ENCODE assay signal across 2 cellular contexts in genomic region chr7:84187087-84187805, GRCh38.
TF ChIP-seq lines count a peak whose summit lies in the region.

No MANE protein-coding gene starts in this region.

TF ChIP-seq in GM23338, 12 proteins besides CTCF, POLR2A, EP300 and RAD21 (continued from another document):
- TF ChIP-seq, protein P1, sequence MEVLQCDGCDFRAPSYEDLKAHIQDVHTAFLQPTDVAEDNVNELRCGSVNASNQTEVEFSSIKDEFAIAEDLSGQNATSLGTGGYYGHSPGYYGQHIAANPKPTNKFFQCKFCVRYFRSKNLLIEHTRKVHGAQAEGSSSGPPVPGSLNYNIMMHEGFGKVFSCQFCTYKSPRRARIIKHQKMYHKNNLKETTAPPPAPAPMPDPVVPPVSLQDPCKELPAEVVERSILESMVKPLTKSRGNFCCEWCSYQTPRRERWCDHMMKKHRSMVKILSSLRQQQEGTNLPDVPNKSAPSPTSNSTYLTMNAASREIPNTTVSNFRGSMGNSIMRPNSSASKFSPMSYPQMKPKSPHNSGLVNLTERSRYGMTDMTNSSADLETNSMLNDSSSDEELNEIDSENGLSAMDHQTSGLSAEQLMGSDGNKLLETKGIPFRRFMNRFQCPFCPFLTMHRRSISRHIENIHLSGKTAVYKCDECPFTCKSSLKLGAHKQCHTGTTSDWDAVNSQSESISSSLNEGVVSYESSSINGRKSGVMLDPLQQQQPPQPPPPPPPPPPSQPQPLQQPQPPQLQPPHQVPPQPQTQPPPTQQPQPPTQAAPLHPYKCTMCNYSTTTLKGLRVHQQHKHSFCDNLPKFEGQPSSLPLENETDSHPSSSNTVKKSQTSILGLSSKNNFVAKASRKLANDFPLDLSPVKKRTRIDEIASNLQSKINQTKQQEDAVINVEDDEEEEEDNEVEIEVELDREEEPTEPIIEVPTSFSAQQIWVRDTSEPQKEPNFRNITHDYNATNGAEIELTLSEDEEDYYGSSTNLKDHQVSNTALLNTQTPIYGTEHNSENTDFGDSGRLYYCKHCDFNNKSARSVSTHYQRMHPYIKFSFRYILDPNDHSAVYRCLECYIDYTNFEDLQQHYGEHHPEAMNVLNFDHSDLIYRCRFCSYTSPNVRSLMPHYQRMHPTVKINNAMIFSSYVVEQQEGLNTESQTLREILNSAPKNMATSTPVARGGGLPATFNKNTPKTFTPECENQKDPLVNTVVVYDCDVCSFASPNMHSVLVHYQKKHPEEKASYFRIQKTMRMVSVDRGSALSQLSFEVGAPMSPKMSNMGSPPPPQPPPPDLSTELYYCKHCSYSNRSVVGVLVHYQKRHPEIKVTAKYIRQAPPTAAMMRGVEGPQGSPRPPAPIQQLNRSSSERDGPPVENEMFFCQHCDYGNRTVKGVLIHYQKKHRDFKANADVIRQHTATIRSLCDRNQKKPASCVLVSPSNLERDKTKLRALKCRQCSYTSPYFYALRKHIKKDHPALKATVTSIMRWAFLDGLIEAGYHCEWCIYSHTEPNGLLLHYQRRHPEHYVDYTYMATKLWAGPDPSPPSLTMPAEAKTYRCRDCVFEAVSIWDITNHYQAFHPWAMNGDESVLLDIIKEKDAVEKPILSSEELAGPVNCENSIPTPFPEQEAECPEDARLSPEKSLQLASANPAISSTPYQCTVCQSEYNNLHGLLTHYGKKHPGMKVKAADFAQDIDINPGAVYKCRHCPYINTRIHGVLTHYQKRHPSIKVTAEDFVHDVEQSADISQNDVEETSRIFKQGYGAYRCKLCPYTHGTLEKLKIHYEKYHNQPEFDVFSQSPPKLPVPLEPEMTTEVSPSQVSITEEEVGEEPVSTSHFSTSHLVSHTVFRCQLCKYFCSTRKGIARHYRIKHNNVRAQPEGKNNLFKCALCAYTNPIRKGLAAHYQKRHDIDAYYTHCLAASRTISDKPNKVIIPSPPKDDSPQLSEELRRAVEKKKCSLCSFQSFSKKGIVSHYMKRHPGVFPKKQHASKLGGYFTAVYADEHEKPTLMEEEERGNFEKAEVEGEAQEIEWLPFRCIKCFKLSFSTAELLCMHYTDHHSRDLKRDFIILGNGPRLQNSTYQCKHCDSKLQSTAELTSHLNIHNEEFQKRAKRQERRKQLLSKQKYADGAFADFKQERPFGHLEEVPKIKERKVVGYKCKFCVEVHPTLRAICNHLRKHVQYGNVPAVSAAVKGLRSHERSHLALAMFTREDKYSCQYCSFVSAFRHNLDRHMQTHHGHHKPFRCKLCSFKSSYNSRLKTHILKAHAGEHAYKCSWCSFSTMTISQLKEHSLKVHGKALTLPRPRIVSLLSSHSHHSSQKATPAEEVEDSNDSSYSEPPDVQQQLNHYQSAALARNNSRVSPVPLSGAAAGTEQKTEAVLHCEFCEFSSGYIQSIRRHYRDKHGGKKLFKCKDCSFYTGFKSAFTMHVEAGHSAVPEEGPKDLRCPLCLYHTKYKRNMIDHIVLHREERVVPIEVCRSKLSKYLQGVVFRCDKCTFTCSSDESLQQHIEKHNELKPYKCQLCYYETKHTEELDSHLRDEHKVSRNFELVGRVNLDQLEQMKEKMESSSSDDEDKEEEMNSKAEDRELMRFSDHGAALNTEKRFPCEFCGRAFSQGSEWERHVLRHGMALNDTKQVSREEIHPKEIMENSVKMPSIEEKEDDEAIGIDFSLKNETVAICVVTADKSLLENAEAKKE (CRISPR knock-in tag; IDR thresholded peaks at IDR 0.05): no peak
- TF ChIP-seq JUNB (IDR thresholded peaks at IDR 0.05; ENCODE audit: unreplicated experiment) (no peak), CREB1 (CRISPR knock-in tag; IDR thresholded peaks at IDR 0.05; ENCODE audit: low read depth) (no peak)

TF ChIP-seq in endothelial cell of umbilical vein, 7 proteins besides CTCF, POLR2A, EP300 and RAD21 (continued from another document):
- no peak for TF ChIP-seq JUN (IDR thresholded peaks at IDR 0.05; ENCODE audit: borderline replicate concordance, insufficient read depth, insufficient read length, low read depth)
